Comparison of ENCODE assay signal across 12 cellular contexts in genomic region chr6:134630468-134631180, GRCh38.
A peak's percentile ranks its signal among the peaks of the same experiment; 100 is the strongest.
DNase-seq lines count a peak whose midpoint lies in the region; ATAC-seq and TF ChIP-seq lines count a peak whose summit lies in the region.
"Had no signal": no experiment of that assay in that cellular context is flagged by ENCODE, and none has a peak within 500 bp of the region (broad histone marks: within the 10 kb centered on the region; RNA-seq: fewer than 3 reads in every experiment).

No MANE protein-coding gene starts in this region.

- H3K27ac ChIP-seq in cingulate gyrus (ENCODE audit: low read depth, low read length) (peak overlapping the region; percentile 88), WERI-Rb-1 (no peak overlapping the region)

- peak; percentile 28 for ATAC-seq in omental fat pad (ENCODE audit: low FRiP score)
- ATAC-seq: T-helper 17 cell had no signal

- DNase-seq in GM13976 (ENCODE audit: low spot score) (peak; percentile 27), MV-4-11 (lab: John Stamatoyannopoulos, UW) (peak; percentile 93), omental fat pad (ENCODE audit: low spot score) (no peak), NCI-H82 (lab: John Stamatoyannopoulos, UW) (no peak), WERI-Rb-1 (no peak)
- DNase-seq in stimulated activated CD4-positive, alpha-beta T cell treated with anti-CD3 and anti-CD28 coated beads, Interleukin-4, amount 100 ng/mL, for 24 hours: no peak
- DNase-seq in activated effector memory CD4-positive, alpha-beta T cell treated with anti-CD3 and anti-CD28 coated beads, Interleukin-2, amount 50 U/mL, for 16 hours: no peak
- DNase-seq: Caco-2, immature natural killer cell, NCI-H446, T-helper 17 cell had no signal

- no peak for TF ChIP-seq CTCF in GM13976 (IDR thresholded peaks at IDR 0.05; ENCODE audit: borderline replicate concordance, control extremely low read depth, extremely low read depth, insufficient read depth, missing control alignments)
- TF ChIP-seq CTCF in omental fat pad (IDR thresholded peaks at IDR 0.05): no peak
- no peak for TF ChIP-seq CTCF in WERI-Rb-1 (IDR thresholded peaks at IDR 0.05; ENCODE audit: low read depth, low read length)

- H3K4me3 ChIP-seq in WERI-Rb-1 (ENCODE audit: low read depth, low read length): no peak overlapping the region

- in situ Hi-C loops in GM13976 (cut with MboI; ENCODE audit: low sequenced_read_pairs, unreplicated experiment): loop anchor here (10.0 kb wide), 1 partner anchor 254 kb away; no protein-coding TSS in a partner anchor

- no peaks in the 10 kb centered on the region for H3K36me3 ChIP-seq in WERI-Rb-1

- no peaks in the 10 kb centered on the region for H3K9me3 ChIP-seq in WERI-Rb-1 (ENCODE audit: severe bottlenecking)
- H3K9me3 ChIP-seq: Caco-2 had no signal

- H3K27me3 ChIP-seq in WERI-Rb-1 (ENCODE audit: insufficient read depth, low read depth, severe bottlenecking): no peaks in the 10 kb centered on the region

Comparison
In these comparisons a context has a peak if more than half of its experiments do, and no peak if none do; other contexts are left out.
1. DNase-seq: peak in GM13976 (single experiment) and MV-4-11 (single experiment); none in omental fat pad (single experiment), stimulated activated CD4-positive, alpha-beta T cell treated with anti-CD3 and anti-CD28 coated beads, Interleukin-4, amount 100 ng/mL, for 24 hours (single experiment), NCI-H82 (single experiment), activated effector memory CD4-positive, alpha-beta T cell treated with anti-CD3 and anti-CD28 coated beads, Interleukin-2, amount 50 U/mL, for 16 hours (single experiment) and WERI-Rb-1 (single experiment).